In the genomic region with DNA sequence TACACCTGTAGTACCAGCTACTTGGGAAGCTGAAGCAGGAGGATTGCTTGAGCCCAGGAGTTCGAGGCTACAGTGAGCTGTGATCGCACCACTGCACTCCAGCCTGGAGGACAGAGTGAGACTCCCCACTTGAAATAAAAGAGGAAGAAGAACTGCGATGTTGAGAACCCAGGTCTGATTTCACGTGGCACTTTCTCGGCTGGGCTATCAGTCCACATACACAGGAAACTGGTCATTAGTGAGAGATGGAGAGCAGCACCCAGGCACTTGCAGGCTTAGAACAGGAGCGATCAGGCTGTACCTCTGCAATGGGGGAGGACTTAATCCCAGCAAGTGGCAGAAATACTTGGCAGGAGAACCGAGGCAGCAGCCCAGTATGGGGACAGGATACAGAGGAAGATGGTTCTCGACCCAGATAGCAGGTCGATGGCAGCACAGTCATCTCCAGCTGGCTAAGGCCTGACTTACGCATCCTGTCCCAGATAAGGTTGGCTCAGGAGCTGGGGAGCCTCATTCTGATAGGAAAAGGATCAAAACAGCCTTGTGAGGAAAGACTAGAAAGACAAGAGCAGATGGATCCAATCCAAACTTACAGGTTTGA, we compare ENCODE assay signal across 17 cellular contexts.
DNase-seq lines count a peak whose midpoint lies in the region; ATAC-seq and TF ChIP-seq lines count a peak whose summit lies in the region.
"Had no signal": no experiment of that assay in that cellular context is flagged by ENCODE, and none has a peak within 500 bp of the region (broad histone marks: within the 10 kb centered on the region; RNA-seq: fewer than 3 reads in every experiment).

No MANE protein-coding gene starts in this region.

- in situ Hi-C loops in G401 (cut with HindIII; ENCODE audit: low sequenced_read_pairs): no loop called here

- H3K36me3 ChIP-seq in HEK293 (ENCODE audit: control insufficient read depth in 2 of 2, insufficient read depth in 1 of 2, low read length in 2 of 2): no peaks in the 10 kb centered on the region
- no peaks in the 10 kb centered on the region for H3K36me3 ChIP-seq in ovary
- H3K36me3 ChIP-seq: BLaER1 treated with 17β-estradiol and CSF1 and Interleukin-3, amounts not matched to agents 10 nM and 100 nM had no signal

- H3K4me1 ChIP-seq in HEK293 (ENCODE audit: control insufficient read depth, insufficient read depth, low read length): no peaks in the 10 kb centered on the region
- no peaks in the 10 kb centered on the region for H3K4me1 ChIP-seq in ovary (ENCODE audit: insufficient read depth)

- no peak overlapping the region for H3K4me3 ChIP-seq in HEK293 (ENCODE audit: low read depth, low read length)
- H3K4me3 ChIP-seq in ovary: no peak overlapping the region
- H3K4me3 ChIP-seq: BLaER1 treated with 17β-estradiol and CSF1 and Interleukin-3, amounts not matched to agents 10 nM and 100 nM had no signal

- no peak overlapping the region for H3K27ac ChIP-seq in HEK293 (ENCODE audit: extremely low read depth, low read depth, low read length)
- H3K27ac ChIP-seq in ovary: no peak overlapping the region
- H3K27ac ChIP-seq: BLaER1 treated with 17β-estradiol and CSF1 and Interleukin-3, amounts not matched to agents 10 nM and 100 nM; HL-60; KMS-11 had no signal

- WGBS in ovary, 3 donors: 36 to 53% (median 48%) methylated on average over 10 of the region's 10 CpGs

- no peak for TF ChIP-seq CTCF in HEK293 (tag by site-specific recombination; IDR thresholded peaks at IDR 0.05)
- no peak for TF ChIP-seq CTCF in ovary (IDR thresholded peaks at IDR 0.05)

- ATAC-seq in HG02870 (IDR thresholded peaks at IDR 0.05; ENCODE audit: unreplicated experiment): no peak
- ATAC-seq: CD8-positive, alpha-beta T cell had no signal

- no peaks in the 10 kb centered on the region for H3K27me3 ChIP-seq in ovary
- H3K27me3 ChIP-seq: BLaER1 treated with 17β-estradiol and CSF1 and Interleukin-3, amounts not matched to agents 10 nM and 100 nM had no signal

- POLR2A ChIA-PET in HEK293 (lab: Yijun Ruan, JAX): no interaction called here

- intact Hi-C loops in ovary (cut with DNase I): no loop called here

- no peak for TF ChIP-seq POLR2A in ovary (IDR thresholded peaks at IDR 0.05)

- DNase-seq in G401 (ENCODE audit: low spot score) (peak; percentile 95), cerebellar cortex (ENCODE audit: low spot score) (peak; percentile 95), ovary (peak in 3 of 5 donors; percentile 18 to 24 (median 20)), AG20443 (ENCODE audit: low spot score) (no peak), GOT3 (lab: John Stamatoyannopoulos, UW) (no peak), NK-92 (lab: John Stamatoyannopoulos, UW; ENCODE audit: unreplicated experiment) (no peak)
- DNase-seq: 8988T; Calu3; CD8-positive, alpha-beta T cell; DMS79 treated with DMSO at 0.1 percent for 48 hours; HCEC 1CT; HFFc6 had no signal

- CTCF ChIA-PET in HEK293 (lab: Yijun Ruan, JAX): no interaction called here

- no peaks in the 10 kb centered on the region for H3K9me3 ChIP-seq in HEK293 (ENCODE audit: control insufficient read depth, insufficient read depth, low read depth, low read length)
- no peaks in the 10 kb centered on the region for H3K9me3 ChIP-seq in ovary

- no peak for TF ChIP-seq EP300 in ovary (IDR thresholded peaks at IDR 0.05)

TF ChIP-seq in HEK293, 187 proteins besides CTCF, POLR2A, EP300 and RAD21:
- TF ChIP-seq ZNF610 (tag by site-specific recombination; IDR thresholded peaks at IDR 0.05; ENCODE audit: borderline replicate concordance) (no peak), ZNF214 (tag by site-specific recombination; IDR thresholded peaks at IDR 0.05; ENCODE audit: borderline replicate concordance) (no peak), ZNF157 (tag by site-specific recombination; IDR thresholded peaks at IDR 0.05) (peak; percentile 80), ZBTB49 (tag by site-specific recombination; IDR thresholded peaks at IDR 0.05; ENCODE audit: low read depth) (no peak)
TF ChIP-seq in HEK293: peak in this region for 1.

Comparison
In these comparisons a context has a peak if more than half of its experiments do, and no peak if none do; other contexts are left out.
1. DNase-seq: peak in G401 (single experiment), cerebellar cortex (single experiment) and ovary (3 of 5); none in AG20443 (single experiment), GOT3 (single experiment) and NK-92 (single experiment).